ENCODE assay signal across 8 cellular contexts in genomic region chr2:197674546-197674945, GRCh38. TPM values are rescaled to one million over a fixed set of nuclear protein-coding genes. Genes with fewer than 3 reads are reported as not detected.
DNase-seq lines count a peak whose midpoint lies in the region; ATAC-seq and TF ChIP-seq lines count a peak whose summit lies in the region.
"Had no signal": no experiment of that assay in that cellular context is flagged by ENCODE, and none has a peak within 500 bp of the region (broad histone marks: within the 10 kb centered on the region; RNA-seq: fewer than 3 reads in every experiment).

No MANE protein-coding gene starts in this region.

- in situ Hi-C loops in SK-MEL-5 (cut with HindIII; ENCODE audit: low pct_unique_long_range_greater_than_20kb, low sequenced_read_pairs): no loop called here
- in situ Hi-C loops in transverse colon (cut with MboI; ENCODE audit: low pct_ligation_motif_present in 1 of 4, low pct_unique_long_range_greater_than_20kb in 1 of 4, low sequenced_read_pairs in 3 of 4): no loop called here

- H3K4me1 ChIP-seq in muscle layer of duodenum (ENCODE audit: control insufficient read depth in 1 of 2, insufficient read depth in 2 of 2, low read length in 2 of 2) (peaks cover 0 to 3% of the 10 kb centered on the region in 2 donors), transverse colon (no peaks in the 10 kb centered on the region)

- 22 to 35% methylated on average over 3 of the region's 3 CpGs for WGBS in transverse colon (ENCODE audit: low coverage in 1 of 2), 2 donors

- peak overlapping the region; percentile 61 for H3K4me3 ChIP-seq in fibroblast of mammary gland (ENCODE audit: control insufficient read depth, low read depth, low read length)
- peak overlapping the region; percentile 61 to 62 for H3K4me3 ChIP-seq in muscle layer of duodenum (ENCODE audit: low read depth in 1 of 2, low read length in 2 of 2)
- peak overlapping the region in 2 of 4 donors; percentile 14 to 39 for H3K4me3 ChIP-seq in transverse colon

- ATAC-seq in stimulated activated naive CD8-positive, alpha-beta T cell treated with anti-CD3 and anti-CD28 coated beads, Interleukin-15, Interleukin-2, amounts not matched to agents 100 U/mL and 50 U/mL, for 24 hours: no peak
- ATAC-seq: activated CD8-positive, alpha-beta T cell treated with anti-CD3 and anti-CD28 coated beads, Interleukin-2, amount 10 ng/mL, durations not matched to agents 7 days and 5 days had no signal

- TF ChIP-seq POLR2A in transverse colon (IDR thresholded peaks at IDR 0.05): no peak

- H3K27me3 ChIP-seq in muscle layer of duodenum (ENCODE audit: low read depth, low read length) (no peaks in the 10 kb centered on the region), transverse colon (no peaks in the 10 kb centered on the region)

- intact Hi-C loops in transverse colon (cut with DNase I; ENCODE audit: low total_unique reads): no loop called here

- DNase-seq in SK-MEL-5 (ENCODE audit: low read depth, low spot score): peak; percentile 67
- peak; percentile 48 for DNase-seq in fibroblast of mammary gland (ENCODE audit: low read depth)
- DNase-seq in transverse colon: no peak
- no peak for DNase-seq in stimulated activated naive CD8-positive, alpha-beta T cell treated with anti-CD3 and anti-CD28 coated beads, Interleukin-15, Interleukin-2, amounts not matched to agents 100 U/mL and 50 U/mL, for 24 hours
- DNase-seq in stimulated activated naive CD4-positive, alpha-beta T cell treated with Interleukin-2 at 50 U/mL for 16 hours (lab: John Stamatoyannopoulos, UW): no peak
- DNase-seq in NCI-H2029 (lab: John Stamatoyannopoulos, UW): no peak
- DNase-seq: activated CD8-positive, alpha-beta T cell treated with anti-CD3 and anti-CD28 coated beads, Interleukin-2, amount 10 ng/mL, durations not matched to agents 7 days and 5 days had no signal

- H3K27ac ChIP-seq in muscle layer of duodenum (ENCODE audit: low read length) (peak overlapping the region; percentile 75), transverse colon (peak overlapping the region; percentile 17 to 62 (median 53))

- H3K36me3 ChIP-seq in muscle layer of duodenum (ENCODE audit: control insufficient read depth in 1 of 2, insufficient read depth in 2 of 2, low read length in 2 of 2) (no peaks in the 10 kb centered on the region), transverse colon (no peaks in the 10 kb centered on the region)

- H3K9me3 ChIP-seq in muscle layer of duodenum (ENCODE audit: control insufficient read depth in 1 of 2, low read length in 2 of 2) (peaks cover 0 to 5% of the 10 kb centered on the region in 2 donors), transverse colon (no peaks in the 10 kb centered on the region)

- TF ChIP-seq CTCF in fibroblast of mammary gland (conservative IDR thresholded peaks at IDR 0.05; ENCODE audit: control insufficient read depth, insufficient read depth, low read depth, low read length): no peak
- no peak for TF ChIP-seq CTCF in transverse colon (IDR thresholded peaks at IDR 0.05)

- no peak for TF ChIP-seq EP300 in transverse colon (IDR thresholded peaks at IDR 0.05; ENCODE audit: low read depth)

RNA-seq across cellular contexts. Expression of gene RFTN2, which starts 0.8 kb away (rescaled TPM):
- total RNA-seq in SK-MEL-5 (2014; rRNA removed; shearing (Covaris generic)): 2.2 and 5.0 TPM in 2 replicates
- 0.44 and 0.65 TPM in 2 replicates for polyA plus RNA-seq in SK-MEL-5 (2015; cell fraction: cytosol; rRNA removed)
- 1.9 and 3.1 TPM in 2 replicates for polyA plus RNA-seq in SK-MEL-5 (2015; cell fraction: nucleus; rRNA removed)
- 1 to 10 TPM in 2 of 4 donors, under 1 TPM in 1, not detected in 1; 0.80 to 2.6 (median 1.7) TPM for total RNA-seq in transverse colon
- total RNA-seq: activated CD8-positive, alpha-beta T cell treated with anti-CD3 and anti-CD28 coated beads, Interleukin-2, amount 10 ng/mL, durations not matched to agents 7 days and 5 days had no signal

RNA-seq across cellular contexts. Expression of gene MARS2, which starts 30.6 kb away (rescaled TPM):
- total RNA-seq in SK-MEL-5 (2014; rRNA removed; shearing (Covaris generic)): 11.4 and 12.3 TPM in 2 replicates
- 15.8 and 21.1 TPM in 2 replicates for polyA plus RNA-seq in SK-MEL-5 (2015; cell fraction: cytosol; rRNA removed)
- polyA plus RNA-seq in SK-MEL-5 (2015; cell fraction: nucleus; rRNA removed): 17.0 and 21.6 TPM in 2 replicates
- 10 to 100 TPM in 2 of 4 donors, 1 to 10 TPM in 2; 4.4 to 14.4 (median 7.9) TPM for total RNA-seq in transverse colon

Comparison
In these comparisons a context has a peak if more than half of its experiments do, and no peak if none do; other contexts are left out.
1. DNase-seq: peak in SK-MEL-5 (single experiment) and fibroblast of mammary gland (single experiment); none in transverse colon (single experiment), stimulated activated naive CD8-positive, alpha-beta T cell treated with anti-CD3 and anti-CD28 coated beads, Interleukin-15, Interleukin-2, amounts not matched to agents 100 U/mL and 50 U/mL, for 24 hours (single experiment), stimulated activated naive CD4-positive, alpha-beta T cell treated with Interleukin-2 at 50 U/mL for 16 hours (single experiment) and NCI-H2029 (single experiment).